Comparison of ENCODE assay signal across 10 cellular contexts in genomic region chr9:94802795-94803194, GRCh38.
DNase-seq lines count a peak whose midpoint lies in the region; ATAC-seq and TF ChIP-seq lines count a peak whose summit lies in the region.
"Had no signal": no experiment of that assay in that cellular context is flagged by ENCODE, and none has a peak within 500 bp of the region (broad histone marks: within the 10 kb centered on the region; RNA-seq: fewer than 3 reads in every experiment).

No MANE protein-coding gene starts in this region.

- H3K27me3 Mint-ChIP-seq in glutamatergic neuron (ENCODE audit: unreplicated experiment) = peaks cover 3% of the 10 kb centered on the region
- H3K27me3 Mint-ChIP-seq: memory B cell had no signal

- TF ChIP-seq POLR2A in stomach (IDR thresholded peaks at IDR 0.05) = no peak

- H3K4me3 ChIP-seq in GM06990 (replicated peaks; ENCODE audit: low read depth, low read length) (no peak overlapping the region), HEK293 (ENCODE audit: low read depth, low read length) (no peak overlapping the region), RWPE2 (ENCODE audit: severe bottlenecking) (no peak overlapping the region), stomach (no peak overlapping the region)

- POLR2A ChIA-PET in HEK293 (lab: Yijun Ruan, JAX) = no interaction called here

- no peak overlapping the region for H3K4me3 Mint-ChIP-seq in glutamatergic neuron (ENCODE audit: unreplicated experiment)
- H3K4me3 Mint-ChIP-seq: memory B cell had no signal

- peaks cover 2% of the 10 kb centered on the region for H3K9me3 Mint-ChIP-seq in glutamatergic neuron (ENCODE audit: unreplicated experiment)
- H3K9me3 Mint-ChIP-seq: memory B cell had no signal

- peak; percentile 23 for DNase-seq in GM06990 (ENCODE audit: extremely low read depth, insufficient read length)
- no peak for DNase-seq in RWPE2 (ENCODE audit: low spot score)
- peak; percentile 73 for DNase-seq in glomerular visceral epithelial cell (ENCODE audit: extremely low spot score)
- DNase-seq in stomach = no peak
- no peak for DNase-seq in posterior cingulate gyrus
- no peak for DNase-seq in glutamatergic neuron
- no peak for DNase-seq in globus pallidus (ENCODE audit: low spot score)

- peaks cover 8% of the 10 kb centered on the region for H3K36me3 ChIP-seq in GM06990 (ENCODE audit: control insufficient read depth, insufficient read depth, low read length)
- H3K36me3 ChIP-seq in HEK293 (ENCODE audit: control insufficient read depth in 2 of 2, insufficient read depth in 1 of 2, low read length in 2 of 2) = peaks cover 0 to 10% of the 10 kb centered on the region in 2 experiments; a peak in 1 of 3 replicates
- H3K36me3 ChIP-seq in RWPE2 (ENCODE audit: low read depth) = no peaks in the 10 kb centered on the region; the same call in none of the 2 replicates
- peaks cover 6 to 17% (median 7%) of the 10 kb centered on the region in 4 donors for H3K36me3 ChIP-seq in stomach

- TF ChIP-seq CTCF in GM06990 (IDR thresholded peaks at IDR 0.05; ENCODE audit: insufficient read depth, low read length, poor library complexity, severe bottlenecking) (no peak), HEK293 (tag by site-specific recombination; IDR thresholded peaks at IDR 0.05) (no peak), RWPE2 (IDR thresholded peaks at IDR 0.05; ENCODE audit: poor library complexity, severe bottlenecking) (no peak), stomach (IDR thresholded peaks at IDR 0.05) (no peak), glutamatergic neuron (IDR thresholded peaks at IDR 0.05; ENCODE audit: partially characterized antibody, unreplicated experiment) (no peak)

- intact Hi-C loops in stomach (cut with DNase I; ENCODE audit: low total_unique reads) (no loop called here), posterior cingulate gyrus (cut with DNase I) (loop anchor here (10.0 kb wide), 1 partner anchor 62 kb away; no protein-coding TSS in a partner anchor)

- no peak overlapping the region for H3K27ac Mint-ChIP-seq in glutamatergic neuron (ENCODE audit: unreplicated experiment)
- H3K27ac Mint-ChIP-seq: memory B cell had no signal

- ATAC-seq in RWPE2 (ENCODE audit: low read depth) = peak; percentile 23; the same call in 1 of the 3 replicates

- TF ChIP-seq EP300 in stomach (IDR thresholded peaks at IDR 0.05) = no peak

- no peak overlapping the region for H3K27ac ChIP-seq in HEK293 (ENCODE audit: extremely low read depth, low read depth, low read length)
- peak overlapping the region; percentile 27 for H3K27ac ChIP-seq in RWPE2 (ENCODE audit: poor library complexity, severe bottlenecking)
- no peak overlapping the region for H3K27ac ChIP-seq in stomach
- H3K27ac ChIP-seq: KMS-11 had no signal

- H3K9me3 ChIP-seq in HEK293 (ENCODE audit: control insufficient read depth, insufficient read depth, low read depth, low read length) (no peaks in the 10 kb centered on the region), RWPE2 (ENCODE audit: severe bottlenecking) (no peaks in the 10 kb centered on the region), stomach (no peaks in the 10 kb centered on the region)

- no peaks in the 10 kb centered on the region for H3K27me3 ChIP-seq in GM06990 (replicated peaks; ENCODE audit: control insufficient read depth, insufficient read depth, low read length)
- H3K27me3 ChIP-seq in RWPE2 (ENCODE audit: insufficient read depth, poor library complexity, severe bottlenecking) = no peaks in the 10 kb centered on the region
- no peaks in the 10 kb centered on the region for H3K27me3 ChIP-seq in stomach

- CTCF ChIA-PET in HEK293 (lab: Yijun Ruan, JAX) = interaction anchor here (1.4 kb wide), 1 partner anchor 122 kb away, joined by 6 read pairs; no protein-coding TSS in a partner anchor

- H3K36me3 Mint-ChIP-seq in glutamatergic neuron (ENCODE audit: unreplicated experiment) = no peaks in the 10 kb centered on the region

- H3K4me1 Mint-ChIP-seq in glutamatergic neuron (ENCODE audit: low read depth, unreplicated experiment) = peaks cover 40% of the 10 kb centered on the region

- H3K4me1 ChIP-seq in HEK293 (ENCODE audit: control insufficient read depth, insufficient read depth, low read length) (peaks cover 19% of the 10 kb centered on the region), RWPE2 (ENCODE audit: insufficient read depth, poor library complexity, severe bottlenecking) (peaks cover 56% of the 10 kb centered on the region), stomach (peaks cover 8 to 50% (median 39%) of the 10 kb centered on the region in 4 donors)

- 54 to 75% (median 73%) methylated on average over 3 of the region's 3 CpGs for WGBS in stomach, 5 donors

TF ChIP-seq in HEK293, 187 proteins besides CTCF, POLR2A, EP300 and RAD21 (continues in another document):
- TF ChIP-seq ZBTB10 (tag by site-specific recombination; IDR thresholded peaks at IDR 0.05) (no peak), PBX3 (CRISPR knock-in tag; IDR thresholded peaks at IDR 0.05) (no peak), ZBTB20 (tag by site-specific recombination; IDR thresholded peaks at IDR 0.05) (0 out of 2 replicates have a peak, but pooled peaks have one; percentile 17), ZNF426 (tag by site-specific recombination; IDR thresholded peaks at IDR 0.05) (no peak), PATZ1 (tag by site-specific recombination; IDR thresholded peaks at IDR 0.05) (no peak), ZNF146 (tag by site-specific recombination; IDR thresholded peaks at IDR 0.05) (no peak), ZNF138 (tag by site-specific recombination; IDR thresholded peaks at IDR 0.05; ENCODE audit: borderline replicate concordance) (no peak), TRIM28 (IDR thresholded peaks at IDR 0.05; ENCODE audit: borderline replicate concordance, low read length) (no peak), ZIC2 (tag by site-specific recombination; IDR thresholded peaks at IDR 0.05) (peak; percentile 86), ZNF280D (tag by site-specific recombination; IDR thresholded peaks at IDR 0.05) (no peak)

Comparison
In these comparisons a context has a peak if more than half of its experiments do, and no peak if none do; other contexts are left out.
1. DNase-seq: peak in GM06990 (single experiment) and glomerular visceral epithelial cell (single experiment); none in RWPE2 (single experiment), stomach (single experiment), posterior cingulate gyrus (0 of 10), glutamatergic neuron (single experiment) and globus pallidus (single experiment).